ENCODE assay signal across 24 cellular contexts in genomic region chr12:131612092-131612755, GRCh38.
"Had no signal": no experiment of that assay in that cellular context is flagged by ENCODE, and none has a peak within 500 bp of the region (broad histone marks: within the 10 kb centered on the region; RNA-seq: fewer than 3 reads in every experiment).

No MANE protein-coding gene starts in this region.

- DNase-seq: dermis blood vessel endothelial cell; effector memory CD8-positive, alpha-beta T cell; erythroblast; hypothalamus; immature natural killer cell; islet precursor cell; kidney glomerular epithelial cell; left colon; left ventricle myocardium inferior; lower lobe of right lung; nephron progenitor cell; occipital lobe; right lobe of liver; small intestine; stimulated activated CD4-positive, alpha-beta T cell treated with anti-CD3 and anti-CD28 coated beads, Interleukin-4, amount 100 ng/mL, for 4 hours; stimulated activated naive B cell treated with anti-CD40 and anti-IgM and Interleukin-4, amounts not matched to agents 10 μg/mL and 1 μg/mL and 100 μg/mL, for 72 hours; upper lobe of right lung; uterus had no signal

- FAIRE-seq: endometrium, frontal cortex, pancreas, small intestine had no signal

- H3K36me3 ChIP-seq: left ventricle myocardium inferior, lower lobe of right lung, pancreas, right lobe of liver, thoracic aorta, tibial nerve, upper lobe of right lung, uterus had no signal

- H3K4me1 ChIP-seq: left ventricle myocardium inferior, pancreas, right lobe of liver, upper lobe of right lung, uterus had no signal

- H3K27me3 ChIP-seq: pancreas, right lobe of liver, tibial nerve, upper lobe of right lung, uterus had no signal

- H3K4me3 ChIP-seq: coronary artery, left ventricle myocardium inferior, lower lobe of right lung, pancreas, right lobe of liver, thoracic aorta, tibial nerve, upper lobe of right lung, uterus had no signal

- H3K9me3 ChIP-seq: left ventricle myocardium inferior, lower lobe of right lung, pancreas, right lobe of liver, thoracic aorta, tibial nerve, upper lobe of right lung, uterus had no signal

- ATAC-seq: effector memory CD8-positive, alpha-beta T cell; left colon; lower lobe of right lung; pancreas; right lobe of liver; stimulated activated naive B cell treated with anti-CD40 and anti-IgM and Interleukin-4, amounts not matched to agents 10 μg/mL and 1 μg/mL and 100 μg/mL, for 72 hours; upper lobe of right lung had no signal

- H3K27ac ChIP-seq: coronary artery, left ventricle myocardium inferior, lower lobe of right lung, pancreas, right lobe of liver, thoracic aorta, tibial nerve, upper lobe of right lung, uterus had no signal
